In the genomic region with DNA sequence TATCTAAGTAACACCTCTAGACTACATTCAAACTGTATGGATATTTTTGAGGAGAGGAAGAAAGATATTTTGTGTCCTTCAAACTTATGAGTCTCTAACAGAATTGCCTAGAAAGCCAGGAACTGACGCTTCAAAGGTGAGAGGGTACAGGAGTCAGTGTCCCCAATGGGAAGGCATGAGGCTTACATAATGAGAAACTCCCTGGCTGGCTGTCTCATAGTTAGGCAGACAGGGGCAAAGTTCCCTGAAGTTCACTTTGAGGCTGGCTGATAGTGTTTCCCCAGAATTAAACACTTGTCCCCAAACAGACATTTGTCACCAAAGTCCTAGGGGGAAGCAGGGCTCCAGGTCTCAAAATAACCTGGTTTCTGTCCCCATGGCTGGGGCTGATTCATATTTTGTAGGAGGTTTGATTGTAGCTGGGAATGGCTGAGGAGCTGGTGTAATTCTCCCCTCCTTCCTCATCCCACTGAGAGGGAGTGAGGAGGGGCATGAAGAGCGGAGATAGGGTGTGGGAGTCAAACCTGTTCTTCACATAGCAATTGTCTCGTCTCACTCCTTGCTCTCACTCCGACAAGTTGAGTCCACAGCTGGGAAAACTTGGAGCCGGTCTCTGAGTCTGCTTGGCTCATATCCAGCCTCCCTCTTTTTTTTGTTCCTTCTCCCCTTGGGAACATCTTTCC, we compare ENCODE assay signal across 1 cellular context.
A peak's percentile ranks its signal among the peaks of the same experiment; 100 is the strongest.
TF ChIP-seq lines count a peak whose summit lies in the region.

No MANE protein-coding gene starts in this region.

TF ChIP-seq in HepG2, 621 proteins besides CTCF, POLR2A, EP300 and RAD21 (continued from another document and continues in another):
- TF ChIP-seq, protein P1, sequence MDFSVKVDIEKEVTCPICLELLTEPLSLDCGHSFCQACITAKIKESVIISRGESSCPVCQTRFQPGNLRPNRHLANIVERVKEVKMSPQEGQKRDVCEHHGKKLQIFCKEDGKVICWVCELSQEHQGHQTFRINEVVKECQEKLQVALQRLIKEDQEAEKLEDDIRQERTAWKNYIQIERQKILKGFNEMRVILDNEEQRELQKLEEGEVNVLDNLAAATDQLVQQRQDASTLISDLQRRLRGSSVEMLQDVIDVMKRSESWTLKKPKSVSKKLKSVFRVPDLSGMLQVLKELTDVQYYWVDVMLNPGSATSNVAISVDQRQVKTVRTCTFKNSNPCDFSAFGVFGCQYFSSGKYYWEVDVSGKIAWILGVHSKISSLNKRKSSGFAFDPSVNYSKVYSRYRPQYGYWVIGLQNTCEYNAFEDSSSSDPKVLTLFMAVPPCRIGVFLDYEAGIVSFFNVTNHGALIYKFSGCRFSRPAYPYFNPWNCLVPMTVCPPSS (IDR thresholded peaks at IDR 0.05), result no peak
- TF ChIP-seq SRSF4 (IDR thresholded peaks at IDR 0.05; ENCODE audit: low read depth, low read length, poor library complexity, severe bottlenecking) (no peak), NCOR1 (IDR thresholded peaks at IDR 0.05; ENCODE audit: borderline replicate concordance, low read length) (no peak), ZNF253 (CRISPR knock-in tag; IDR thresholded peaks at IDR 0.05; ENCODE audit: borderline replicate concordance) (no peak), BCL6 (CRISPR knock-in tag; IDR thresholded peaks at IDR 0.05) (peak; percentile 97), ZNF737 (CRISPR knock-in tag; IDR thresholded peaks at IDR 0.05; ENCODE audit: borderline replicate concordance) (no peak), HOXD1 (CRISPR knock-in tag; IDR thresholded peaks at IDR 0.05) (no peak), REPIN1 (CRISPR knock-in tag; IDR thresholded peaks at IDR 0.05; ENCODE audit: borderline replicate concordance, low read depth) (no peak), ADNP (CRISPR knock-in tag; IDR thresholded peaks at IDR 0.05) (no peak), RNF2 (conservative IDR thresholded peaks at IDR 0.05; ENCODE audit: low read depth) (no peak), ZEB1 (IDR thresholded peaks at IDR 0.05; ENCODE audit: insufficient replicate concordance, low read depth) (no peak), ZNF24 (IDR thresholded peaks at IDR 0.05) (no peak), SCMH1 (CRISPR knock-in tag; IDR thresholded peaks at IDR 0.05; ENCODE audit: borderline replicate concordance) (no peak), KDM3A (CRISPR knock-in tag; IDR thresholded peaks at IDR 0.05; ENCODE audit: low read depth) (no peak), SP4 (CRISPR knock-in tag; IDR thresholded peaks at IDR 0.05) (no peak), ZNF354B (CRISPR knock-in tag; IDR thresholded peaks at IDR 0.05) (no peak), ZNF567 (CRISPR knock-in tag; IDR thresholded peaks at IDR 0.05; ENCODE audit: borderline replicate concordance) (no peak), POLR2AphosphoS5 (IDR thresholded peaks at IDR 0.05; ENCODE audit: low read depth, low read length) (no peak), FOXA3 (CRISPR knock-in tag; IDR thresholded peaks at IDR 0.05) (0 out of 2 replicates have a peak, but pooled peaks have one; percentile 27), ZNF143 (CRISPR knock-in tag; IDR thresholded peaks at IDR 0.05) (no peak), CEBPB (IDR thresholded peaks at IDR 0.05; ENCODE audit: borderline replicate concordance, low read depth, low read length) (no peak), ZNF652 (CRISPR knock-in tag; IDR thresholded peaks at IDR 0.05; ENCODE audit: borderline replicate concordance, low read depth) (no peak)
- TF ChIP-seq, protein P2, sequence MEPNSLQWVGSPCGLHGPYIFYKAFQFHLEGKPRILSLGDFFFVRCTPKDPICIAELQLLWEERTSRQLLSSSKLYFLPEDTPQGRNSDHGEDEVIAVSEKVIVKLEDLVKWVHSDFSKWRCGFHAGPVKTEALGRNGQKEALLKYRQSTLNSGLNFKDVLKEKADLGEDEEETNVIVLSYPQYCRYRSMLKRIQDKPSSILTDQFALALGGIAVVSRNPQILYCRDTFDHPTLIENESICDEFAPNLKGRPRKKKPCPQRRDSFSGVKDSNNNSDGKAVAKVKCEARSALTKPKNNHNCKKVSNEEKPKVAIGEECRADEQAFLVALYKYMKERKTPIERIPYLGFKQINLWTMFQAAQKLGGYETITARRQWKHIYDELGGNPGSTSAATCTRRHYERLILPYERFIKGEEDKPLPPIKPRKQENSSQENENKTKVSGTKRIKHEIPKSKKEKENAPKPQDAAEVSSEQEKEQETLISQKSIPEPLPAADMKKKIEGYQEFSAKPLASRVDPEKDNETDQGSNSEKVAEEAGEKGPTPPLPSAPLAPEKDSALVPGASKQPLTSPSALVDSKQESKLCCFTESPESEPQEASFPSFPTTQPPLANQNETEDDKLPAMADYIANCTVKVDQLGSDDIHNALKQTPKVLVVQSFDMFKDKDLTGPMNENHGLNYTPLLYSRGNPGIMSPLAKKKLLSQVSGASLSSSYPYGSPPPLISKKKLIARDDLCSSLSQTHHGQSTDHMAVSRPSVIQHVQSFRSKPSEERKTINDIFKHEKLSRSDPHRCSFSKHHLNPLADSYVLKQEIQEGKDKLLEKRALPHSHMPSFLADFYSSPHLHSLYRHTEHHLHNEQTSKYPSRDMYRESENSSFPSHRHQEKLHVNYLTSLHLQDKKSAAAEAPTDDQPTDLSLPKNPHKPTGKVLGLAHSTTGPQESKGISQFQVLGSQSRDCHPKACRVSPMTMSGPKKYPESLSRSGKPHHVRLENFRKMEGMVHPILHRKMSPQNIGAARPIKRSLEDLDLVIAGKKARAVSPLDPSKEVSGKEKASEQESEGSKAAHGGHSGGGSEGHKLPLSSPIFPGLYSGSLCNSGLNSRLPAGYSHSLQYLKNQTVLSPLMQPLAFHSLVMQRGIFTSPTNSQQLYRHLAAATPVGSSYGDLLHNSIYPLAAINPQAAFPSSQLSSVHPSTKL (CRISPR knock-in tag; IDR thresholded peaks at IDR 0.05), result peak; percentile 76
- TF ChIP-seq, protein P3, sequence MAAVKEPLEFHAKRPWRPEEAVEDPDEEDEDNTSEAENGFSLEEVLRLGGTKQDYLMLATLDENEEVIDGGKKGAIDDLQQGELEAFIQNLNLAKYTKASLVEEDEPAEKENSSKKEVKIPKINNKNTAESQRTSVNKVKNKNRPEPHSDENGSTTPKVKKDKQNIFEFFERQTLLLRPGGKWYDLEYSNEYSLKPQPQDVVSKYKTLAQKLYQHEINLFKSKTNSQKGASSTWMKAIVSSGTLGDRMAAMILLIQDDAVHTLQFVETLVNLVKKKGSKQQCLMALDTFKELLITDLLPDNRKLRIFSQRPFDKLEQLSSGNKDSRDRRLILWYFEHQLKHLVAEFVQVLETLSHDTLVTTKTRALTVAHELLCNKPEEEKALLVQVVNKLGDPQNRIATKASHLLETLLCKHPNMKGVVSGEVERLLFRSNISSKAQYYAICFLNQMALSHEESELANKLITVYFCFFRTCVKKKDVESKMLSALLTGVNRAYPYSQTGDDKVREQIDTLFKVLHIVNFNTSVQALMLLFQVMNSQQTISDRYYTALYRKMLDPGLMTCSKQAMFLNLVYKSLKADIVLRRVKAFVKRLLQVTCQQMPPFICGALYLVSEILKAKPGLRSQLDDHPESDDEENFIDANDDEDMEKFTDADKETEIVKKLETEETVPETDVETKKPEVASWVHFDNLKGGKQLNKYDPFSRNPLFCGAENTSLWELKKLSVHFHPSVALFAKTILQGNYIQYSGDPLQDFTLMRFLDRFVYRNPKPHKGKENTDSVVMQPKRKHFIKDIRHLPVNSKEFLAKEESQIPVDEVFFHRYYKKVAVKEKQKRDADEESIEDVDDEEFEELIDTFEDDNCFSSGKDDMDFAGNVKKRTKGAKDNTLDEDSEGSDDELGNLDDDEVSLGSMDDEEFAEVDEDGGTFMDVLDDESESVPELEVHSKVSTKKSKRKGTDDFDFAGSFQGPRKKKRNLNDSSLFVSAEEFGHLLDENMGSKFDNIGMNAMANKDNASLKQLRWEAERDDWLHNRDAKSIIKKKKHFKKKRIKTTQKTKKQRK (IDR thresholded peaks at IDR 0.05; ENCODE audit: low read length), result no peak
- TF ChIP-seq, protein P4, sequence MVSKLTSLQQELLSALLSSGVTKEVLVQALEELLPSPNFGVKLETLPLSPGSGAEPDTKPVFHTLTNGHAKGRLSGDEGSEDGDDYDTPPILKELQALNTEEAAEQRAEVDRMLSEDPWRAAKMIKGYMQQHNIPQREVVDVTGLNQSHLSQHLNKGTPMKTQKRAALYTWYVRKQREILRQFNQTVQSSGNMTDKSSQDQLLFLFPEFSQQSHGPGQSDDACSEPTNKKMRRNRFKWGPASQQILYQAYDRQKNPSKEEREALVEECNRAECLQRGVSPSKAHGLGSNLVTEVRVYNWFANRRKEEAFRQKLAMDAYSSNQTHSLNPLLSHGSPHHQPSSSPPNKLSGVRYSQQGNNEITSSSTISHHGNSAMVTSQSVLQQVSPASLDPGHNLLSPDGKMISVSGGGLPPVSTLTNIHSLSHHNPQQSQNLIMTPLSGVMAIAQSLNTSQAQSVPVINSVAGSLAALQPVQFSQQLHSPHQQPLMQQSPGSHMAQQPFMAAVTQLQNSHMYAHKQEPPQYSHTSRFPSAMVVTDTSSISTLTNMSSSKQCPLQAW (CRISPR knock-in tag; IDR thresholded peaks at IDR 0.05), result no peak
- TF ChIP-seq, protein P5, sequence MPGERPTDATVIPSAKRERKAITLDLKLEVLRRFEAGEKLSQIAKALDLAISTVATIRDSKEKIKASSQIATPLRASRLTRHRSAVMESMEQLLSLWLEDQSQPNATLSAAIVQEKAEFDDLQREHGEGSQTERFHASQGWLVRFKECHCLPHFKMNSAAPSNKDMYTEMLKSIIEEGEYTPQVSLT (CRISPR knock-in tag; IDR thresholded peaks at IDR 0.05; ENCODE audit: borderline replicate concordance, low read depth), result no peak
- TF ChIP-seq, protein P6, sequence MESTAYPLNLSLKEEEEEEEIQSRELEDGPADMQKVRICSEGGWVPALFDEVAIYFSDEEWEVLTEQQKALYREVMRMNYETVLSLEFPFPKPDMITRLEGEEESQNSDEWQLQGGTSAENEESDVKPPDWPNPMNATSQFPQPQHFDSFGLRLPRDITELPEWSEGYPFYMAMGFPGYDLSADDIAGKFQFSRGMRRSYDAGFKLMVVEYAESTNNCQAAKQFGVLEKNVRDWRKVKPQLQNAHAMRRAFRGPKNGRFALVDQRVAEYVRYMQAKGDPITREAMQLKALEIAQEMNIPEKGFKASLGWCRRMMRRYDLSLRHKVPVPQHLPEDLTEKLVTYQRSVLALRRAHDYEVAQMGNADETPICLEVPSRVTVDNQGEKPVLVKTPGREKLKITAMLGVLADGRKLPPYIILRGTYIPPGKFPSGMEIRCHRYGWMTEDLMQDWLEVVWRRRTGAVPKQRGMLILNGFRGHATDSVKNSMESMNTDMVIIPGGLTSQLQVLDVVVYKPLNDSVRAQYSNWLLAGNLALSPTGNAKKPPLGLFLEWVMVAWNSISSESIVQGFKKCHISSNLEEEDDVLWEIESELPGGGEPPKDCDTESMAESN (CRISPR knock-in tag; conservative IDR thresholded peaks at IDR 0.05), result no peak
- TF ChIP-seq, protein P7, sequence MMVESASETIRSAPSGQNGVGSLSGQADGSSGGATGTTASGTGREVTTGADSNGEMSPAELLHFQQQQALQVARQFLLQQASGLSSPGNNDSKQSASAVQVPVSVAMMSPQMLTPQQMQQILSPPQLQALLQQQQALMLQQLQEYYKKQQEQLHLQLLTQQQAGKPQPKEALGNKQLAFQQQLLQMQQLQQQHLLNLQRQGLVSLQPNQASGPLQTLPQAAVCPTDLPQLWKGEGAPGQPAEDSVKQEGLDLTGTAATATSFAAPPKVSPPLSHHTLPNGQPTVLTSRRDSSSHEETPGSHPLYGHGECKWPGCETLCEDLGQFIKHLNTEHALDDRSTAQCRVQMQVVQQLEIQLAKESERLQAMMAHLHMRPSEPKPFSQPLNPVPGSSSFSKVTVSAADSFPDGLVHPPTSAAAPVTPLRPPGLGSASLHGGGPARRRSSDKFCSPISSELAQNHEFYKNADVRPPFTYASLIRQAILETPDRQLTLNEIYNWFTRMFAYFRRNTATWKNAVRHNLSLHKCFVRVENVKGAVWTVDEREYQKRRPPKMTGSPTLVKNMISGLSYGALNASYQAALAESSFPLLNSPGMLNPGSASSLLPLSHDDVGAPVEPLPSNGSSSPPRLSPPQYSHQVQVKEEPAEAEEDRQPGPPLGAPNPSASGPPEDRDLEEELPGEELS (CRISPR knock-in tag; IDR thresholded peaks at IDR 0.05), result no peak
- TF ChIP-seq, protein P8, sequence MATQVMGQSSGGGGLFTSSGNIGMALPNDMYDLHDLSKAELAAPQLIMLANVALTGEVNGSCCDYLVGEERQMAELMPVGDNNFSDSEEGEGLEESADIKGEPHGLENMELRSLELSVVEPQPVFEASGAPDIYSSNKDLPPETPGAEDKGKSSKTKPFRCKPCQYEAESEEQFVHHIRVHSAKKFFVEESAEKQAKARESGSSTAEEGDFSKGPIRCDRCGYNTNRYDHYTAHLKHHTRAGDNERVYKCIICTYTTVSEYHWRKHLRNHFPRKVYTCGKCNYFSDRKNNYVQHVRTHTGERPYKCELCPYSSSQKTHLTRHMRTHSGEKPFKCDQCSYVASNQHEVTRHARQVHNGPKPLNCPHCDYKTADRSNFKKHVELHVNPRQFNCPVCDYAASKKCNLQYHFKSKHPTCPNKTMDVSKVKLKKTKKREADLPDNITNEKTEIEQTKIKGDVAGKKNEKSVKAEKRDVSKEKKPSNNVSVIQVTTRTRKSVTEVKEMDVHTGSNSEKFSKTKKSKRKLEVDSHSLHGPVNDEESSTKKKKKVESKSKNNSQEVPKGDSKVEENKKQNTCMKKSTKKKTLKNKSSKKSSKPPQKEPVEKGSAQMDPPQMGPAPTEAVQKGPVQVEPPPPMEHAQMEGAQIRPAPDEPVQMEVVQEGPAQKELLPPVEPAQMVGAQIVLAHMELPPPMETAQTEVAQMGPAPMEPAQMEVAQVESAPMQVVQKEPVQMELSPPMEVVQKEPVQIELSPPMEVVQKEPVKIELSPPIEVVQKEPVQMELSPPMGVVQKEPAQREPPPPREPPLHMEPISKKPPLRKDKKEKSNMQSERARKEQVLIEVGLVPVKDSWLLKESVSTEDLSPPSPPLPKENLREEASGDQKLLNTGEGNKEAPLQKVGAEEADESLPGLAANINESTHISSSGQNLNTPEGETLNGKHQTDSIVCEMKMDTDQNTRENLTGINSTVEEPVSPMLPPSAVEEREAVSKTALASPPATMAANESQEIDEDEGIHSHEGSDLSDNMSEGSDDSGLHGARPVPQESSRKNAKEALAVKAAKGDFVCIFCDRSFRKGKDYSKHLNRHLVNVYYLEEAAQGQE (IDR thresholded peaks at IDR 0.05; ENCODE audit: borderline replicate concordance in 1 of 2, low read depth in 1 of 2, low read length in 2 of 2), result no peak
- TF ChIP-seq, protein P9, sequence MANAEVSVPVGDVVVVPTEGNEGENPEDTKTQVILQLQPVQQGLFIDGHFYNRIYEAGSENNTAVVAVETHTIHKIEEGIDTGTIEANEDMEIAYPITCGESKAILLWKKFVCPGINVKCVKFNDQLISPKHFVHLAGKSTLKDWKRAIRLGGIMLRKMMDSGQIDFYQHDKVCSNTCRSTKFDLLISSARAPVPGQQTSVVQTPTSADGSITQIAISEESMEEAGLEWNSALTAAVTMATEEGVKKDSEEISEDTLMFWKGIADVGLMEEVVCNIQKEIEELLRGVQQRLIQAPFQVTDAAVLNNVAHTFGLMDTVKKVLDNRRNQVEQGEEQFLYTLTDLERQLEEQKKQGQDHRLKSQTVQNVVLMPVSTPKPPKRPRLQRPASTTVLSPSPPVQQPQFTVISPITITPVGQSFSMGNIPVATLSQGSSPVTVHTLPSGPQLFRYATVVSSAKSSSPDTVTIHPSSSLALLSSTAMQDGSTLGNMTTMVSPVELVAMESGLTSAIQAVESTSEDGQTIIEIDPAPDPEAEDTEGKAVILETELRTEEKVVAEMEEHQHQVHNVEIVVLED (CRISPR knock-in tag; IDR thresholded peaks at IDR 0.05; ENCODE audit: borderline replicate concordance), result no peak
